14 cellular contexts compared by ENCODE assay signal in the genomic region with DNA sequence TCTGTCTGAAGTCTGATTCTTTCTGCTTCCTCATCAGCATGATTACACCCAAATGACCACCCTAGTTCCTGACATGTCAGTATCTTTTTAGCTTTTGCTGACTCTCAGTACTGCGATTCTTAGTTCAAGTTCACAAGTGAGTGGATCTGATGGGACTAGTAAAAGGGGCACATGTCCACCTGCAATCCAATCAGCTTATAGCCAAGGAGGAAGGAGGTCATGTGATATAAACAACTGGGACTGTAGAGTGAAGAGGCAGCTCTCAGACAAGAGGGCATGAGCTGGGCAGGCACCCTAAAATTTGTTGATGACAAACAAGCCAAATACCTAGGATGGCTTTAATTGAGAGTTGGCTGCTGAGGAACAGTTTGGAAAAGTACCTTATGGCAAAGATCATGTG.
"Had no signal": no experiment of that assay in that cellular context is flagged by ENCODE, and none has a peak within 500 bp of the region (broad histone marks: within the 10 kb centered on the region; RNA-seq: fewer than 3 reads in every experiment).

No MANE protein-coding gene starts in this region.

- H3K27me3 ChIP-seq: foreskin keratinocyte, right lobe of liver, tibial artery, vagina had no signal

- H3K9me3 ChIP-seq: right lobe of liver, tibial artery, vagina had no signal

- H3K36me3 ChIP-seq: right lobe of liver, tibial artery, vagina had no signal

- H3K4me1 ChIP-seq: right lobe of liver, vagina had no signal

- ATAC-seq: activated T-cell treated with anti-CD3 and anti-CD28 coated beads, Interleukin-2, amount 50 U/mL, for 4 hours; foreskin keratinocyte; psoas muscle; right lobe of liver had no signal

- H3K27ac ChIP-seq: foreskin keratinocyte, psoas muscle, right lobe of liver, vagina had no signal

- DNase-seq: activated CD4-positive, alpha-beta memory T cell treated with anti-CD3 and anti-CD28 coated beads for 36 hours; activated effector memory CD4-positive, alpha-beta T cell treated with anti-CD3 and anti-CD28 coated beads, Interleukin-2, amount 50 U/mL, for 16 hours; activated T-cell treated with anti-CD3 and anti-CD28 coated beads, Interleukin-2, amount 50 U/mL, for 4 hours; cortex of kidney; effector CD4-positive, alpha-beta T cell; foreskin keratinocyte; head of caudate nucleus; kidney glomerular epithelial cell; mesendoderm; psoas muscle; right lobe of liver; stimulated activated CD4-positive, alpha-beta T cell treated with anti-CD3 and anti-CD28 coated beads, Interleukin-1b, Interleukin-23, amount 100 ng/mL, for 48 hours; tibial artery had no signal

- H3K4me3 ChIP-seq: psoas muscle, right lobe of liver, tibial artery, vagina had no signal
